1 cellular context compared by ENCODE assay signal in genomic region chr10:61040399-61041016, GRCh38.
TF ChIP-seq lines count a peak whose summit lies in the region.

No MANE protein-coding gene starts in this region.

TF ChIP-seq in HepG2, 621 proteins besides CTCF, POLR2A, EP300 and RAD21 (continued from another document):
- TF ChIP-seq ZNF687 (CRISPR knock-in tag; IDR thresholded peaks at IDR 0.05) (peak; percentile 14; the same call in 1 of the 2 replicates), NPAS2 (CRISPR knock-in tag; IDR thresholded peaks at IDR 0.05; ENCODE audit: borderline replicate concordance) (no peak), RELA (CRISPR knock-in tag; IDR thresholded peaks at IDR 0.05) (no peak), RFX5 (IDR thresholded peaks at IDR 0.05; ENCODE audit: low read depth, low read length) (no peak), AFF4 (CRISPR knock-in tag; IDR thresholded peaks at IDR 0.05) (no peak), TCF7L2 (IDR thresholded peaks at IDR 0.05; ENCODE audit: low read depth, low read length) (no peak), AGO2 (optimal IDR thresholded peaks at IDR 0.05; ENCODE audit: low read depth, low read length) (no peak)
